ENCODE assay signal across 8 cellular contexts in genomic region chrX:85243761-85244410, GRCh38. TPM values are rescaled to one million over a fixed set of nuclear protein-coding genes. Genes with fewer than 3 reads are reported as not detected.
DNase-seq lines count a peak whose midpoint lies in the region; ATAC-seq and TF ChIP-seq lines count a peak whose summit lies in the region.

TSS of gene SATL1 (minus strand) at chrX:85243779. CDS start at chrX:85108968, 134,811 bp downstream.
TSS of gene ZNF711 (plus strand) at chrX:85243991. CDS start at chrX:85247573, 3,582 bp downstream.

- H3K27me3 ChIP-seq in Caco-2 (replicated peaks; ENCODE audit: control insufficient read depth, insufficient read depth, low read length) (no peaks in the 10 kb centered on the region), spleen (replicated peaks in 1 of 7) (peaks cover 0 to 18% (median 0%) of the 10 kb centered on the region in 7 donors)

- no peak for TF ChIP-seq POLR2A in spleen (IDR thresholded peaks at IDR 0.05)

- H3K9me3 ChIP-seq in Caco-2 (no peaks in the 10 kb centered on the region), KOPT-K1 (ENCODE audit: insufficient read depth, low read length, poor library complexity, severe bottlenecking) (no peaks in the 10 kb centered on the region), spleen (no peaks in the 10 kb centered on the region)

- H3K27ac ChIP-seq in KOPT-K1 (ENCODE audit: low read depth, low read length, poor library complexity, severe bottlenecking), result peak within 1 kb of the TSS; percentile 91
- H3K27ac ChIP-seq in cingulate gyrus (ENCODE audit: low read depth, low read length), result peak within 1 kb of the TSS; percentile 31
- peak within 1 kb of the TSS in 5 of 8 donors; percentile 28 to 71 (median 70) for H3K27ac ChIP-seq in spleen

- H3K4me1 Mint-ChIP-seq in Caco-2 (ENCODE audit: low read depth, unreplicated experiment), result peaks cover 16% of the 10 kb centered on the region

- H3K27me3 Mint-ChIP-seq in Caco-2 (ENCODE audit: insufficient read depth, unreplicated experiment), result no peaks in the 10 kb centered on the region

- H3K36me3 ChIP-seq in Caco-2 (ENCODE audit: control insufficient read depth, insufficient read depth, low read length) (no peaks in the 10 kb centered on the region), KOPT-K1 (ENCODE audit: insufficient read depth, low read length) (peaks cover 14% of the 10 kb centered on the region; the same call in 1 of the 2 replicates), spleen (no peaks in the 10 kb centered on the region)

- H3K4me1 ChIP-seq in Caco-2 (no peaks in the 10 kb centered on the region), spleen (peaks cover 0 to 7% (median 0%) of the 10 kb centered on the region in 6 donors)

- DNase-seq in Caco-2 (peak; percentile 70 to 75), GM20000 (ENCODE audit: low spot score) (peak; percentile 38), SK-N-DZ (ENCODE audit: low spot score) (peak; percentile 93), left colon (peak; percentile 43 to 45), spleen (peak; percentile 70)
- no peak for DNase-seq in central memory CD4-positive, alpha-beta T cell

- TF ChIP-seq CTCF in Caco-2 (IDR thresholded peaks at IDR 0.05; ENCODE audit: insufficient read depth in 1 of 2, low read depth in 1 of 2, low read length in 1 of 2, severe bottlenecking in 1 of 2, unreplicated experiment in 1 of 2) (no peak), GM20000 (IDR thresholded peaks at IDR 0.05; ENCODE audit: extremely low read depth, missing control alignments) (no peak), spleen (IDR thresholded peaks at IDR 0.05 in 8 of 11, conservative IDR thresholded peaks at IDR 0.05 in 3 of 11) (no peak)

- H3K4me3 Mint-ChIP-seq in Caco-2 (ENCODE audit: unreplicated experiment), result peak within 1 kb of the TSS; percentile 92

- POLR2A ChIA-PET in Caco-2 (lab: Charles Lee), result no interaction called here

- no TSS peak for BruUV-seq in Caco-2 (replicated peaks; lab: Mats Ljungman, UMichigan)

- no peaks in the 10 kb centered on the region for H3K9me3 Mint-ChIP-seq in Caco-2 (ENCODE audit: unreplicated experiment)

- peak within 1 kb of the TSS; percentile 80 for H3K27ac Mint-ChIP-seq in Caco-2 (ENCODE audit: unreplicated experiment)

- H3K4me3 ChIP-seq in Caco-2 (ENCODE audit: low read depth, low read length) (peak within 1 kb of the TSS; percentile 61), spleen (peak within 1 kb of the TSS; percentile 31 to 73 (median 45))

- WGBS in spleen, 5 donors, result 0 to 57% (median 9%) methylated on average over 7 to 65 of the region's 65 CpGs

- intact Hi-C loops in Caco-2 (cut with micrococcal nuclease; ENCODE audit: unreplicated experiment), result no loop called here
- intact Hi-C loops in left colon (cut with DNase I, micrococcal nuclease), result no loop called here
- intact Hi-C loops in spleen (cut with DNase I; ENCODE audit: low total_unique reads), result no loop called here

- CTCF ChIA-PET in Caco-2 (lab: Charles Lee), result interaction anchor here (1.2 kb wide), 1 partner anchor 132 kb away, joined by 3 read pairs; no protein-coding TSS in a partner anchor

- peak; percentile 80 for ATAC-seq in left colon

- H3K36me3 Mint-ChIP-seq in Caco-2 (ENCODE audit: insufficient read depth, unreplicated experiment), result peaks cover 8% of the 10 kb centered on the region

RNA-seq across cellular contexts. Expression of gene SATL1, which starts in this region (rescaled TPM):
- total RNA-seq in Caco-2 (2022), result 0.19 and 0.45 TPM in 2 replicates
- polyA plus RNA-seq in SK-N-DZ (2014; cell fraction: cytosol; rRNA removed), result 0.52 and 0.53 TPM in 2 replicates
- polyA plus RNA-seq in SK-N-DZ (2014; cell fraction: nucleus; rRNA removed), result 0.79 and 1.1 TPM in 2 replicates
- under 1 TPM; 0.08 to 0.09 TPM for total RNA-seq in left colon
- total RNA-seq in spleen, result not detected
- not detected for polyA plus RNA-seq in spleen

RNA-seq across cellular contexts. Expression of gene ZNF711, which starts in this region (rescaled TPM):
- total RNA-seq in Caco-2 (2022) (11.0 and 12.7 TPM in 2 replicates), left colon (1 to 10 TPM; 1.3 to 1.5 TPM), spleen (1 to 10 TPM; 3.7 to 9.6 (median 4.6) TPM)
- 34.5 and 39.4 TPM in 2 replicates for polyA plus RNA-seq in SK-N-DZ (2014; cell fraction: cytosol; rRNA removed)
- polyA plus RNA-seq in SK-N-DZ (2014; cell fraction: nucleus; rRNA removed), result 159 and 174 TPM in 2 replicates
- 1 to 10 TPM; 1.9 to 4.3 (median 3.6) TPM for polyA plus RNA-seq in spleen

Comparison
In these comparisons a context has a peak if more than half of its experiments do, and no peak if none do; other contexts are left out.
1. H3K27ac ChIP-seq: peak in every context shown above with its lines; median percentile 91 in KOPT-K1; 70 in spleen; 31 in cingulate gyrus.